ENCODE assay signal across 13 cellular contexts in genomic region chr12:112420740-112421139, GRCh38. TPM values are rescaled to one million over a fixed set of nuclear protein-coding genes. Genes with fewer than 3 reads are reported as not detected.
DNase-seq lines count a peak whose midpoint lies in the region; ATAC-seq and TF ChIP-seq lines count a peak whose summit lies in the region.
"Had no signal": no experiment of that assay in that cellular context is flagged by ENCODE, and none has a peak within 500 bp of the region (broad histone marks: within the 10 kb centered on the region; RNA-seq: fewer than 3 reads in every experiment).

No MANE protein-coding gene starts in this region.

- H3K27me3 Mint-ChIP-seq in activated T-cell treated with anti-CD3 and anti-CD28 coated beads, Interleukin-2, amount 50 U/mL, for 4 hours (ENCODE audit: low read depth): no peaks in the 10 kb centered on the region
- no peaks in the 10 kb centered on the region for H3K27me3 Mint-ChIP-seq in activated CD4-positive, alpha-beta memory T cell treated with anti-CD3 and anti-CD28 coated beads for 36 hours

- no peaks in the 10 kb centered on the region for H3K27me3 ChIP-seq in right lobe of liver

- H3K36me3 Mint-ChIP-seq in activated T-cell treated with anti-CD3 and anti-CD28 coated beads, Interleukin-2, amount 50 U/mL, for 4 hours (ENCODE audit: insufficient read depth): peaks cover 10% of the 10 kb centered on the region
- H3K36me3 Mint-ChIP-seq in activated CD4-positive, alpha-beta memory T cell treated with anti-CD3 and anti-CD28 coated beads for 36 hours: peaks cover 3% of the 10 kb centered on the region

- H3K27ac ChIP-seq in right lobe of liver: peak overlapping the region in 2 of 3 donors; percentile 27 to 99
- peak overlapping the region; percentile 78 for H3K27ac ChIP-seq in temporal lobe (ENCODE audit: low read depth, low read length)
- no peak overlapping the region for H3K27ac ChIP-seq in RWPE1

- POLR2A ChIA-PET in activated CD4-positive, alpha-beta memory T cell treated with anti-CD3 and anti-CD28 coated beads for 36 hours (lab: Charles Lee): no interaction called here
- POLR2A ChIA-PET in RWPE1 (lab: Yijun Ruan, JAX; ENCODE audit: low non-redundant PET): no interaction called here

- H3K9me3 ChIP-seq in right lobe of liver: no peaks in the 10 kb centered on the region

- 21% methylated on average over 3 of the region's 3 CpGs for WGBS in right lobe of liver (ENCODE audit: insufficient coverage, low coverage, low lambda C conversion rate, missing lambda C conversion rate)

- no peak overlapping the region for H3K4me3 ChIP-seq in right lobe of liver

- peaks cover 49% of the 10 kb centered on the region for H3K4me1 Mint-ChIP-seq in activated T-cell treated with anti-CD3 and anti-CD28 coated beads, Interleukin-2, amount 50 U/mL, for 4 hours (ENCODE audit: low read depth)
- peaks cover 47% of the 10 kb centered on the region for H3K4me1 Mint-ChIP-seq in activated CD4-positive, alpha-beta memory T cell treated with anti-CD3 and anti-CD28 coated beads for 36 hours (ENCODE audit: low read depth)

- no peaks in the 10 kb centered on the region for H3K9me3 Mint-ChIP-seq in activated T-cell treated with anti-CD3 and anti-CD28 coated beads, Interleukin-2, amount 50 U/mL, for 4 hours
- H3K9me3 Mint-ChIP-seq in activated CD4-positive, alpha-beta memory T cell treated with anti-CD3 and anti-CD28 coated beads for 36 hours: no peaks in the 10 kb centered on the region

- intact Hi-C loops in activated CD4-positive, alpha-beta memory T cell treated with anti-CD3 and anti-CD28 coated beads for 36 hours (cut with micrococcal nuclease): no loop called here
- intact Hi-C loops in right lobe of liver (cut with DNase I): no loop called here

- CTCF ChIA-PET in activated CD4-positive, alpha-beta memory T cell treated with anti-CD3 and anti-CD28 coated beads for 36 hours (lab: Charles Lee): interaction anchor here (1.2 kb wide), 1 partner anchor 222 kb away, joined by 3 read pairs; no protein-coding TSS in a partner anchor
- CTCF ChIA-PET in RWPE1 (lab: Yijun Ruan, JAX): no interaction called here

- TF ChIP-seq CTCF in right lobe of liver (IDR thresholded peaks at IDR 0.05) (no peak), RWPE1 (conservative IDR thresholded peaks at IDR 0.05; ENCODE audit: low read depth) (no peak)

- ATAC-seq in activated T-cell treated with anti-CD3 and anti-CD28 coated beads, Interleukin-2, amount 50 U/mL, for 4 hours: no peak
- ATAC-seq in right lobe of liver: no peak

- H3K4me3 Mint-ChIP-seq in activated T-cell treated with anti-CD3 and anti-CD28 coated beads, Interleukin-2, amount 50 U/mL, for 4 hours: peak overlapping the region; percentile 97
- H3K4me3 Mint-ChIP-seq in activated CD4-positive, alpha-beta memory T cell treated with anti-CD3 and anti-CD28 coated beads for 36 hours: peak overlapping the region; percentile 86

- no peak overlapping the region for H3K27ac Mint-ChIP-seq in activated CD4-positive, alpha-beta memory T cell treated with anti-CD3 and anti-CD28 coated beads for 36 hours

- peaks cover 0 to 57% (median 18%) of the 10 kb centered on the region in 4 donors for H3K4me1 ChIP-seq in right lobe of liver

- H3K36me3 ChIP-seq in right lobe of liver: no peaks in the 10 kb centered on the region

- DNase-seq in activated T-cell treated with anti-CD3 and anti-CD28 coated beads, Interleukin-2, amount 50 U/mL, for 4 hours: no peak
- no peak for DNase-seq in activated T-cell treated with anti-CD3 and anti-CD28 coated beads for 4 hours
- no peak for DNase-seq in activated CD4-positive, alpha-beta memory T cell treated with anti-CD3 and anti-CD28 coated beads for 36 hours
- DNase-seq in right lobe of liver: no peak
- no peak for DNase-seq in stimulated activated CD4-positive, alpha-beta T cell treated with anti-CD3 and anti-CD28 coated beads, Interleukin-12 subunit alpha, Interleukin-12 subunit beta, amount 100 ng/mL, for 4 hours
- no peak for DNase-seq in effector CD4-positive, alpha-beta T cell
- no peak for DNase-seq in RWPE1 (ENCODE audit: low spot score)
- DNase-seq: activated CD4-positive, alpha-beta T cell treated with anti-CD3 and anti-CD28 coated beads for 48 hours; GF-D8; IMR-90; kidney glomerular epithelial cell; posterior cingulate gyrus had no signal

- no peak for TF ChIP-seq POLR2A in right lobe of liver (IDR thresholded peaks at IDR 0.05)

RNA-seq across cellular contexts. Expression of gene PTPN11, which starts 2.0 kb away (rescaled TPM):
- 100 to 1,000 TPM; 181 to 200 (median 199) TPM for total RNA-seq in activated T-cell treated with anti-CD3 and anti-CD28 coated beads, Interleukin-2, amount 50 U/mL, for 4 hours
- 100 to 1,000 TPM; 137 to 145 TPM for total RNA-seq in activated CD4-positive, alpha-beta memory T cell treated with anti-CD3 and anti-CD28 coated beads for 36 hours
- total RNA-seq in right lobe of liver: 10 to 100 TPM; 66.4 to 77.7 (median 68.6) TPM
- total RNA-seq in temporal lobe: 77.4 TPM

RNA-seq across cellular contexts. Expression of gene RPL6, which starts 11.3 kb away (rescaled TPM):
- 1,000 to 10,000 TPM; 2,303 to 2,443 (median 2,407) TPM for total RNA-seq in activated T-cell treated with anti-CD3 and anti-CD28 coated beads, Interleukin-2, amount 50 U/mL, for 4 hours
- 1,000 to 10,000 TPM; 1,833 TPM for total RNA-seq in activated CD4-positive, alpha-beta memory T cell treated with anti-CD3 and anti-CD28 coated beads for 36 hours
- total RNA-seq in right lobe of liver: 100 to 1,000 TPM; 393 to 887 (median 470) TPM
- 782 TPM for total RNA-seq in temporal lobe

RNA-seq across cellular contexts. Expression of gene HECTD4, which starts 38.5 kb away (rescaled TPM):
- total RNA-seq in activated T-cell treated with anti-CD3 and anti-CD28 coated beads, Interleukin-2, amount 50 U/mL, for 4 hours: 10 to 100 TPM; 17.4 to 22.4 (median 19.0) TPM
- total RNA-seq in activated CD4-positive, alpha-beta memory T cell treated with anti-CD3 and anti-CD28 coated beads for 36 hours: 10 to 100 TPM; 24.0 to 24.4 TPM
- 10 to 100 TPM; 12.6 to 24.4 (median 19.3) TPM for total RNA-seq in right lobe of liver
- 132 TPM for total RNA-seq in temporal lobe
